ENCODE assay signal across 15 cellular contexts in the genomic region with DNA sequence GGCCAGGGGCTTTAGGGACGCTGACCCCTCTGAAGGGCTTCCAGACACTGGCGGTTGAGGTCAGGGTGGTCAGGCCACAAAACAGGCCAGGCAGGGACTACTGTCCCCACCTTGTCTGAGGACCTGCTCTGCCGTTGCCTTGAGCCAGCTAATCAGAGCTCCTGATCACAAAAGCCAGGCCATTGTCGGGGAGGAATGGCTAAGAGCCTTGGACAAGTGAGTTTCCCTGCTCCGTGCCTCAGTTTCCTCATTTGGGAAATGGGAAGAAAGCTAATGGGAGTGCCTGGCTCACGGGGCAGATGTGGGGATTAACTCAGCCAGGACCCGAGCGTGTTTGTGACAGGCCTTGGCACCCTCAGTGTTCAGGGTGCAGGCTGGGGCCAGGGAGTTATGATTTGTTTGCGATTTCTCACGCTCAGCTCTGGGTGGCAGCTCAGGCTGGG.
DNase-seq lines count a peak whose midpoint lies in the region; ATAC-seq, FAIRE-seq and TF ChIP-seq lines count a peak whose summit lies in the region.
"Had no signal": no experiment of that assay in that cellular context is flagged by ENCODE, and none has a peak within 500 bp of the region (broad histone marks: within the 10 kb centered on the region; RNA-seq: fewer than 3 reads in every experiment).

No MANE protein-coding gene starts in this region.

- H3K14ac ChIP-seq in IMR-90 (replicated peaks; ENCODE audit: low read depth, low read length), result no peak overlapping the region; the same call in 1 of the 2 replicates

- H3K36me3 ChIP-seq in IMR-90 (ENCODE audit: control insufficient read depth, insufficient read depth, low read length) (peaks cover 2% of the 10 kb centered on the region; the same call in 1 of the 2 replicates), K562 (ENCODE audit: control insufficient read depth, insufficient read depth, low read length) (no peaks in the 10 kb centered on the region), HepG2 (replicated peaks in 1 of 2; ENCODE audit: control insufficient read depth in 1 of 2, insufficient read depth in 2 of 2, low read length in 2 of 2) (no peaks in the 10 kb centered on the region)

- H3K27ac Mint-ChIP-seq in progenitor cell of endocrine pancreas, result peak overlapping the region; percentile 27

- no peaks in the 10 kb centered on the region for H3K36me3 Mint-ChIP-seq in progenitor cell of endocrine pancreas (ENCODE audit: insufficient read depth)
- no peaks in the 10 kb centered on the region for H3K36me3 Mint-ChIP-seq in activated T-cell treated with anti-CD3 and anti-CD28 coated beads, Interleukin-2, amount 50 U/mL, for 4 hours (ENCODE audit: insufficient read depth)

- H2AK9ac ChIP-seq in IMR-90 (replicated peaks; ENCODE audit: low read depth, low read length, poor library complexity), result peak overlapping the region; percentile 81

- H4K5ac ChIP-seq in IMR-90 (ENCODE audit: low read depth, low read length), result no peak overlapping the region

- TF ChIP-seq EP300 in K562 (IDR thresholded peaks at IDR 0.05; ENCODE audit: low read length) (no peak), HepG2 (IDR thresholded peaks at IDR 0.05; ENCODE audit: low read depth in 2 of 2, low read length in 2 of 2) (no peak), HepG2 (CRISPR knock-in tag; IDR thresholded peaks at IDR 0.05; ENCODE audit: borderline replicate concordance) (no peak)

- H3K23ac ChIP-seq in IMR-90 (ENCODE audit: low read depth, low read length), result no peak overlapping the region

- H3K4me2 ChIP-seq in IMR-90 (ENCODE audit: low read depth, low read length) (no peak overlapping the region), K562 (ENCODE audit: insufficient read depth, low read length) (peak overlapping the region; percentile 75), HepG2 (ENCODE audit: low read depth, low read length) (no peak overlapping the region)
- H3K4me2 ChIP-seq: PC-9 had no signal

- 0 out of 2 replicates have a peak overlapping the region, but pooled peaks have one; percentile 24 for H2AK5ac ChIP-seq in IMR-90 (ENCODE audit: low read depth, low read length)

- H3K27me3 ChIP-seq in IMR-90 (ENCODE audit: control insufficient read depth, insufficient read depth, low read length) (no peaks in the 10 kb centered on the region), K562 (ENCODE audit: control insufficient read depth in 2 of 2, insufficient read depth in 2 of 2, low read length in 2 of 2) (no peaks in the 10 kb centered on the region), HepG2 (ENCODE audit: control insufficient read depth in 1 of 2, insufficient read depth in 2 of 2, low read length in 2 of 2) (no peaks in the 10 kb centered on the region)

- POLR2A ChIA-PET in IMR-90 (lab: Charles Lee; ENCODE audit: unreplicated experiment), result no interaction called here
- POLR2A ChIA-PET in K562 (lab: Yijun Ruan, JAX), result interaction anchor here (0.5 to 0.9 kb wide), 5 partner anchors 25 to 218 kb away, joined by 3 to 4 read pairs (median 3); no protein-coding TSS in a partner anchor
- POLR2A ChIA-PET in HepG2 (lab: Yijun Ruan, JAX), result no interaction called here

- H3K56ac ChIP-seq in IMR-90 (ENCODE audit: extremely low read depth, insufficient read depth, low read length), result no peak overlapping the region

- DNase-seq in IMR-90 (no peak), K562 (ENCODE audit: extremely low read depth in 1 of 4, low spot score in 3 of 4) (no peak), HepG2 (ENCODE audit: low spot score) (no peak), progenitor cell of endocrine pancreas (ENCODE audit: low spot score, unreplicated experiment) (no peak), nucleus accumbens (lab: John Stamatoyannopoulos, UW) (no peak)
- no peak for DNase-seq in activated T-cell treated with anti-CD3 and anti-CD28 coated beads, Interleukin-2, amount 50 U/mL, for 4 hours
- DNase-seq: C1 segment of cervical spinal cord, DMS79, NCI-H1417 treated with DMSO at 0.1 percent for 48 hours, NCI-H187 treated with DMSO at 0.1 percent for 48 hours, NCI-H524, PC-9 had no signal

- in situ Hi-C loops in IMR-90 (cut with MboI; ENCODE audit: low sequenced_read_pairs) (no loop called here), K562 (cut with MboI) (no loop called here), HepG2 (cut with HindIII; ENCODE audit: extremely low pct_ligation_motif_present, low pct_unique_long_range_greater_than_20kb) (no loop called here)

- H3K79me1 ChIP-seq in IMR-90 (ENCODE audit: low read depth in 1 of 2, low read length in 2 of 2), result peaks cover 23 to 54% of the 10 kb centered on the region in 2 experiments

- H3K4me3 ChIP-seq in IMR-90 (ENCODE audit: insufficient read depth, low read depth, low read length), result no peak overlapping the region
- no peak overlapping the region for H3K4me3 ChIP-seq in K562
- no peak overlapping the region for H3K4me3 ChIP-seq in HepG2 (replicated peaks in 1 of 3; ENCODE audit: insufficient read depth in 1 of 3, low read depth in 2 of 3, low read length in 3 of 3)
- H3K4me3 ChIP-seq: PC-9 had no signal

- H2BK20ac ChIP-seq in IMR-90 (ENCODE audit: low read depth, low read length), result no peak overlapping the region

- H3K4me3 Mint-ChIP-seq in progenitor cell of endocrine pancreas (ENCODE audit: low read depth), result no peak overlapping the region
- H3K4me3 Mint-ChIP-seq in activated T-cell treated with anti-CD3 and anti-CD28 coated beads, Interleukin-2, amount 50 U/mL, for 4 hours, result no peak overlapping the region

- H3K9ac ChIP-seq in IMR-90 (ENCODE audit: low read depth, low read length) (no peak overlapping the region), K562 (ENCODE audit: insufficient read depth in 1 of 2, low read depth in 2 of 2, low read length in 2 of 2) (peak overlapping the region; percentile 32 to 82; a peak in 3 of 4 replicates), HepG2 (ENCODE audit: insufficient read depth, low read depth, low read length) (no peak overlapping the region)

- H2AFZ ChIP-seq in IMR-90 (replicated peaks; ENCODE audit: low read length, poor library complexity) (peak overlapping the region; percentile 40), K562 (ENCODE audit: low read depth, low read length) (peak overlapping the region; percentile 23; the same call in 1 of the 2 replicates), HepG2 (ENCODE audit: low read length) (no peak overlapping the region)
- H2AFZ ChIP-seq: PC-9 had no signal

- peaks cover 24% of the 10 kb centered on the region for H3K4me1 ChIP-seq in IMR-90 (ENCODE audit: control insufficient read depth, insufficient read depth, low read length)
- peaks cover 55 to 92% of the 10 kb centered on the region in 2 experiments for H3K4me1 ChIP-seq in K562 (replicated peaks in 1 of 2; ENCODE audit: control insufficient read depth in 2 of 2, insufficient read depth in 2 of 2, low read length in 2 of 2)
- peaks cover 42% of the 10 kb centered on the region for H3K4me1 ChIP-seq in HepG2 (ENCODE audit: insufficient read depth, low read length)

- TF ChIP-seq POLR2A in IMR-90 (IDR thresholded peaks at IDR 0.05; ENCODE audit: low read depth, low read length), result no peak
- TF ChIP-seq POLR2A in K562 (conservative IDR thresholded peaks at IDR 0.05), result no peak
- TF ChIP-seq POLR2A in HepG2 (IDR thresholded peaks at IDR 0.05; ENCODE audit: insufficient read depth in 1 of 2, low read depth in 2 of 2, low read length in 2 of 2), result no peak

- BruUV-seq in IMR-90 (replicated peaks; lab: Mats Ljungman, UMichigan) (no TSS peak), K562 (replicated peaks; lab: Mats Ljungman, UMichigan) (no TSS peak), HepG2 (replicated peaks; lab: Mats Ljungman, UMichigan) (no TSS peak)

- no peak overlapping the region; the same call in 2 of the 3 replicates for H2BK15ac ChIP-seq in IMR-90 (ENCODE audit: low read depth, low read length)

- H3K9me3 Mint-ChIP-seq in progenitor cell of endocrine pancreas (ENCODE audit: low read depth), result no peaks in the 10 kb centered on the region
- no peaks in the 10 kb centered on the region for H3K9me3 Mint-ChIP-seq in activated T-cell treated with anti-CD3 and anti-CD28 coated beads, Interleukin-2, amount 50 U/mL, for 4 hours

- H3K9me3 ChIP-seq in IMR-90 (ENCODE audit: control insufficient read depth, insufficient read depth, low read length), result peaks cover under 1% of the 10 kb centered on the region; the same call in 1 of the 2 replicates
- H3K9me3 ChIP-seq in K562 (replicated peaks; ENCODE audit: control insufficient read depth, insufficient read depth, low read depth, low read length), result no peaks in the 10 kb centered on the region
- no peaks in the 10 kb centered on the region for H3K9me3 ChIP-seq in HepG2 (ENCODE audit: low read length)

- dilution Hi-C loops in IMR-90 (cut with HindIII; ENCODE audit: low sequenced_read_pairs, unreplicated experiment), result no loop called here

- peaks cover 13% of the 10 kb centered on the region; the same call in 1 of the 2 replicates for H3K9me1 ChIP-seq in IMR-90 (ENCODE audit: insufficient read depth, low read length)
- H3K9me1 ChIP-seq in K562 (ENCODE audit: control insufficient read depth, insufficient read depth, low read length), result peaks cover 3% of the 10 kb centered on the region

- H4K20me1 ChIP-seq in IMR-90 (ENCODE audit: insufficient read depth, low read length) (peaks cover 74% of the 10 kb centered on the region), K562 (replicated peaks; ENCODE audit: control insufficient read depth, insufficient read depth, low read length) (no peaks in the 10 kb centered on the region), HepG2 (ENCODE audit: insufficient read depth, low read length) (no peaks in the 10 kb centered on the region)

- H3K4ac ChIP-seq in IMR-90 (ENCODE audit: low read depth, low read length), result no peak overlapping the region

- no peak overlapping the region for H2BK5ac ChIP-seq in IMR-90 (ENCODE audit: low read depth, low read length, poor library complexity, severe bottlenecking)

- no peak overlapping the region for H2BK120ac ChIP-seq in IMR-90 (ENCODE audit: low read depth, low read length)

- FAIRE-seq in K562 (lab: Jason Lieb, UNC), result no peak
- no peak for FAIRE-seq in HepG2 (lab: Jason Lieb, UNC)
- FAIRE-seq: GM12892, GM18507 had no signal

- peaks cover 12% of the 10 kb centered on the region for H3K4me1 Mint-ChIP-seq in progenitor cell of endocrine pancreas (ENCODE audit: low read depth)
- H3K4me1 Mint-ChIP-seq in activated T-cell treated with anti-CD3 and anti-CD28 coated beads, Interleukin-2, amount 50 U/mL, for 4 hours (ENCODE audit: low read depth), result no peaks in the 10 kb centered on the region

- no peaks in the 10 kb centered on the region for H3K27me3 Mint-ChIP-seq in progenitor cell of endocrine pancreas
- H3K27me3 Mint-ChIP-seq in activated T-cell treated with anti-CD3 and anti-CD28 coated beads, Interleukin-2, amount 50 U/mL, for 4 hours (ENCODE audit: low read depth), result peaks cover 12% of the 10 kb centered on the region

- CTCF ChIA-PET in IMR-90 (lab: Yijun Ruan, JAX) (no interaction called here), K562 (lab: Yijun Ruan, JAX; ENCODE audit: low intra/inter-chr PET ratio) (no interaction called here), HepG2 (lab: Yijun Ruan, JAX; ENCODE audit: low intra/inter-chr PET ratio, low total read pairs) (no interaction called here)

- WGBS in IMR-90 (ENCODE audit: extremely low coverage in 2 of 2, insufficient read length in 1 of 2), 2 experiments, result 89% methylated on average over 2 of the region's 10 CpGs; no CpG with 5 or more reads in 1 of the 2 experiments
- WGBS in K562 (ENCODE audit: insufficient coverage, low coverage, missing lambda C conversion rate), result 33% methylated on average over 10 of the region's 10 CpGs
- 67% methylated on average over 10 of the region's 10 CpGs for WGBS in HepG2 (ENCODE audit: low lambda C conversion rate)

- no peak for ATAC-seq in IMR-90 (ENCODE audit: low read depth)
- no peak; the same call in 2 of the 3 replicates for ATAC-seq in K562
- no peak for ATAC-seq in HepG2
- no peak for ATAC-seq in HG03342 (IDR thresholded peaks at IDR 0.05; ENCODE audit: unreplicated experiment)
- no peak for ATAC-seq in activated T-cell treated with anti-CD3 and anti-CD28 coated beads, Interleukin-2, amount 50 U/mL, for 4 hours

- intact Hi-C loops in IMR-90 (cut with micrococcal nuclease), result no loop called here
- intact Hi-C loops in K562 (cut with micrococcal nuclease), result no loop called here
- intact Hi-C loops in HepG2 (cut with micrococcal nuclease; ENCODE audit: unreplicated experiment), result no loop called here

- H3K79me2 ChIP-seq in K562 (ENCODE audit: control insufficient read depth, insufficient read depth, low read length), result peaks cover 14% of the 10 kb centered on the region
- H3K79me2 ChIP-seq in HepG2 (ENCODE audit: insufficient read depth, low read length), result no peaks in the 10 kb centered on the region

- H3K18ac ChIP-seq in IMR-90 (ENCODE audit: low read depth, low read length), result no peak overlapping the region; the same call in 1 of the 2 replicates

- no peak overlapping the region for H4K8ac ChIP-seq in IMR-90 (ENCODE audit: low read depth in 2 of 2, low read length in 2 of 2)

- no peak for TF ChIP-seq CTCF in IMR-90 (conservative IDR thresholded peaks at IDR 0.05; ENCODE audit: low read depth, low read length)
- no peak for TF ChIP-seq CTCF in K562 (IDR thresholded peaks at IDR 0.05 in 2 of 3, conservative IDR thresholded peaks at IDR 0.05 in 1 of 3; ENCODE audit: insufficient read depth in 2 of 3, low read depth in 1 of 3, low read length in 3 of 3)
- no peak for TF ChIP-seq CTCF in HepG2 (CRISPR knock-in tag; IDR thresholded peaks at IDR 0.05)
- no peak for TF ChIP-seq CTCF in progenitor cell of endocrine pancreas (IDR thresholded peaks at IDR 0.05; ENCODE audit: unreplicated experiment)

- TF ChIP-seq RAD21 in IMR-90 (IDR thresholded peaks at IDR 0.05; ENCODE audit: low read length) (no peak), K562 (CRISPR knock-in tag; conservative IDR thresholded peaks at IDR 0.05 in 1 of 2, IDR thresholded peaks at IDR 0.05 in 1 of 2) (no peak), HepG2 (CRISPR knock-in tag; IDR thresholded peaks at IDR 0.05) (no peak)

- H3K27ac ChIP-seq in IMR-90 (ENCODE audit: insufficient read depth, low read length), result no peak overlapping the region
- peak overlapping the region; percentile 25; the same call in 2 of the 3 replicates for H3K27ac ChIP-seq in K562 (ENCODE audit: extremely low read depth, low read depth, low read length)
- no peak overlapping the region for H3K27ac ChIP-seq in HepG2 (ENCODE audit: extremely low read length, insufficient read depth, low read length)
- H3K27ac ChIP-seq: PC-9 had no signal

- H4K91ac ChIP-seq in IMR-90 (ENCODE audit: insufficient read depth, low read depth, low read length), result 0 out of 2 replicates have a peak overlapping the region, but pooled peaks have one; percentile 33

Comparison
In these comparisons a context has a peak if more than half of its experiments do, and no peak if none do; other contexts are left out.
1. H3K9ac ChIP-seq: peak in K562 (2 of 2); none in IMR-90 (single experiment) and HepG2 (single experiment).